In the genomic region with DNA sequence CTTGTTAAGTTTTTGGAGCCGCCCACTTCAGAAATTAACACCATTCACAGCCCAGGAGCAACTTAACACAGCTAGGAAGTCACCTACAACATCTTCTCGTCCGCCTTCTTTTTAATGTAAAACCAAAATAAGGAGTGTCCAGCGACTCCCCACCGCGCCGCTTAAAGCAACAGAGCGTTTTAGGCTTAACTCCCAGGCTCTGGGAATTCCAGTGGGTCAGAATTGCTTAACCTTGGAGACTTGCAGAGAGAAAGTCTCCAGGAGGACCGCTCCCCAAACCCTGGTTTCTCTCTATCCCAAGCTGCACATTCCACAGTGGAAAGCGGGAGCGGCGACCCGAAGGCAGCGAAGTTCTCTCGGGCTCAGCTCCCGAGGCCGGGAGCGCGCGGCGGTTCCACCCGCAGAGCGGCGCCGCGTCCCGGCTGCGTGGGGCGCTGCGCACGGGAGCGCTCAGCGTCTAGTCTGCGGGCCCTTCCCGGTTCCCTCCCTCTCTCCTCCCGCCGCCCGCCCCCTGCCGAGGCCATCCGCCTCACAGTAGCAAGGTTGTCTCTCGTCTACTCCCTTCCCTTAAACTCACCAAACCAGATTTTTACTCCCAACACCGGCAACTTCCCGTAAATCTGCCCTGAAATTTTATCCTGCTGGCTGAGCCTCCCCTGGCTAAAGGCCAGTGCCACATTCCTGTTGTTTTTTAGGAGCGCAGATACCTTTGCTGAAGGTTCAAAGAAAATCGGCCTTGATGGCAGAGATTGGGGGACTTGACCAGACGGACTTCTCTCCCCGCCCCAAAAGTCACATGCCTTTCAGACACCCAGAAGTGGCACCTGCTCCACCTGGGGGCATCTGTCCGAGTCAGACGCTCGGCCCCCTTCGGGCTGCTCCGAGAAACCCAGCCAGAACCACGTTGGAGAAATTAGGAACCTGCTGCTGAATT, we compare ENCODE assay signal across 8 cellular contexts. TPM values are rescaled to one million over a fixed set of nuclear protein-coding genes. Genes with fewer than 3 reads are reported as not detected.
DNase-seq lines count a peak whose midpoint lies in the region; ATAC-seq and TF ChIP-seq lines count a peak whose summit lies in the region.

RBM47 (minus strand) TSS at position 464 of the 934 bp plus-strand sequence. CDS start 190,971 bp downstream, outside the sequence.

- H3K4me1 ChIP-seq in BLaER1 (no peaks in the 10 kb centered on the region), adipocyte (ENCODE audit: control insufficient read depth, insufficient read depth, low read length) (peaks cover 7% of the 10 kb centered on the region)

- H4K20me1 ChIP-seq in BLaER1, result no peaks in the 10 kb centered on the region

- ATAC-seq in GM18909 (IDR thresholded peaks at IDR 0.05; ENCODE audit: poor library complexity, unreplicated experiment), result peak; percentile 66
- peak; percentile 35 for ATAC-seq in HG03103 (IDR thresholded peaks at IDR 0.05; ENCODE audit: low read depth, unreplicated experiment)
- peak; percentile 95 for ATAC-seq in left ventricle myocardium superior

- peaks cover 1% of the 10 kb centered on the region for H3K36me3 Mint-ChIP-seq in progenitor cell of endocrine pancreas (ENCODE audit: insufficient read depth)

- peaks cover 18% of the 10 kb centered on the region for H3K9me3 ChIP-seq in BLaER1
- no peaks in the 10 kb centered on the region for H3K9me3 ChIP-seq in adipocyte (ENCODE audit: control insufficient read depth, low read length)

- H3K36me3 ChIP-seq in BLaER1 (no peaks in the 10 kb centered on the region), adipocyte (ENCODE audit: control insufficient read depth, insufficient read depth, low read length, severe bottlenecking) (no peaks in the 10 kb centered on the region)

- H3K4me1 Mint-ChIP-seq in progenitor cell of endocrine pancreas (ENCODE audit: low read depth), result peaks cover 51% of the 10 kb centered on the region

- H3K4me3 ChIP-seq in BLaER1, result 0 out of 2 replicates have a peak within 1 kb of the TSS, but pooled peaks have one; percentile 4
- peak within 1 kb of the TSS; percentile 91 for H3K4me3 ChIP-seq in adipocyte (ENCODE audit: low read length)

- peak within 1 kb of the TSS; percentile 21; the same call in 1 of the 2 replicates for H3K4me2 ChIP-seq in BLaER1

- no peaks in the 10 kb centered on the region for H3K9me3 Mint-ChIP-seq in progenitor cell of endocrine pancreas (ENCODE audit: low read depth)

- H3K27ac Mint-ChIP-seq in progenitor cell of endocrine pancreas, result peak within 1 kb of the TSS; percentile 98

- no peak within 1 kb of the TSS for H3K27ac ChIP-seq in BLaER1

- TF ChIP-seq CTCF in progenitor cell of endocrine pancreas (IDR thresholded peaks at IDR 0.05; ENCODE audit: unreplicated experiment), result peak; percentile 27

- peak; percentile 48 to 65 for DNase-seq in NOMO-1 (lab: John Stamatoyannopoulos, UW; ENCODE audit: unreplicated experiment in 2 of 2)
- DNase-seq in adipocyte (ENCODE audit: low read depth), result peak; percentile 86
- DNase-seq in left ventricle myocardium superior, result peak; percentile 73
- peak; percentile 52 for DNase-seq in progenitor cell of endocrine pancreas (ENCODE audit: low spot score, unreplicated experiment)
- no peak for DNase-seq in OCI-M1 (lab: John Stamatoyannopoulos, UW)

- peak within 1 kb of the TSS; percentile 90 for H3K4me3 Mint-ChIP-seq in progenitor cell of endocrine pancreas (ENCODE audit: low read depth)

- H3K27me3 ChIP-seq in BLaER1, result peaks cover 47% of the 10 kb centered on the region
- peaks cover 3% of the 10 kb centered on the region for H3K27me3 ChIP-seq in adipocyte (replicated peaks; ENCODE audit: control insufficient read depth, insufficient read depth, low read length)

- no peak within 1 kb of the TSS for H3K9ac ChIP-seq in BLaER1
- peak within 1 kb of the TSS; percentile 88 for H3K9ac ChIP-seq in adipocyte (ENCODE audit: low read length)

- intact Hi-C loops in left ventricle myocardium superior (cut with micrococcal nuclease), result no loop called here

- no peaks in the 10 kb centered on the region for H3K27me3 Mint-ChIP-seq in progenitor cell of endocrine pancreas

RNA-seq across cellular contexts. Expression of gene RBM47, which starts in this region (rescaled TPM):
- total RNA-seq in left ventricle myocardium superior, result 2.9 TPM
- total RNA-seq in progenitor cell of endocrine pancreas, result 64.3 and 64.8 TPM in 2 replicates

Comparison
In these comparisons a context has a peak if more than half of its experiments do, and no peak if none do; other contexts are left out.
1. RNA of gene RBM47 (total RNA-seq): 64.3 to 64.8 TPM in progenitor cell of endocrine pancreas; 2.9 TPM in left ventricle myocardium superior (single experiment); every median in the first group is over 10 times any median in the second.
2. ATAC-seq: peak in every context shown above with its lines; median percentile 95 in left ventricle myocardium superior; 66 in GM18909; 35 in HG03103.